8 cellular contexts compared by ENCODE assay signal in the genomic region with DNA sequence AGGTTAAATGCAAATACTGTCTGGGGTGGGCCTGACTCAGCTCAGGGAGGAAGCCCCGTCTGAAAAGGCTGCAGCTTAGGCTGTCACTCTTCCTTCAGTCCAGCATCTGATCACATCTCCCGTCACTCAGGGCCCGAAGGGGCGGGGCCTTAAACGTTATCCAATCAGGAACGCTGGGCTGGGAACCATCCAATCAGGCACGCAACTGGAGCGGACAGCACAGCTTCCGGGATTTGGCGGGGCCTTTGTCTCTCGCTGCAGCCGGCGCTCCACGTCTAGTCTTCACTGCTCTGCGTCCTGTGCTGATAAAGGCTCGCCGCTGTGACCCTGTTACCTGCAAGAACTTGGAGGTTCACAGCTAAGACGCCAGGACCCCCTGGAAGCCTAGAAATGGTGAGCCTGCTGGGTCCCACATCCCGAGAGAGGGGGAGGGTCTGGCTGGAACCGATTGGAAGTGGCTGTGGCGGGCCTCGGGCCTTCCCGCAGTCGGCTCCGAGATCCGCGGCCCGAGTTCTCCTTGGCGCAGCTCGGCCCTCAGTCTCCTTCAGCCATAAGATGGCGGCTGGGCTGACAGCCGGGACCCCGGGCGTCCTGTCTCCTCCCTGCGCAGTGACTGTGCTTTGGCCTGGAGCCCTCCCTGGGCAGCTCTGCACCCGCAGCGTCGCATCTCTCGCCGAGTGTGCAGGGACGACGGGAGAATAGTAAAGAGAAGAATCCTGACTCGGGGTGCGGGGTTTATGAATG. TPM values are rescaled to one million over a fixed set of nuclear protein-coding genes. Genes with fewer than 3 reads are reported as not detected.
DNase-seq lines count a peak whose midpoint lies in the region; ATAC-seq and TF ChIP-seq lines count a peak whose summit lies in the region.

A gene (plus strand): TSS at position 248 of the 744 bp plus-strand sequence. CDS start 143 bp downstream, at position 391.

- H3K27ac ChIP-seq in KMS-11 (peak within 1 kb of the TSS; percentile 92), Peyer's patch (peak within 1 kb of the TSS; percentile 82 to 88 (median 87)), esophagus muscularis mucosa (replicated peaks in 1 of 4) (peak within 1 kb of the TSS; percentile 84 to 94 (median 85)), muscle layer of duodenum (ENCODE audit: low read length) (peak within 1 kb of the TSS; percentile 79)

- H3K79me2 ChIP-seq in KMS-11 (ENCODE audit: insufficient read depth, low read depth) = peaks cover 51% of the 10 kb centered on the region

- H3K9me3 ChIP-seq in Peyer's patch = no peaks in the 10 kb centered on the region
- H3K9me3 ChIP-seq in esophagus muscularis mucosa = no peaks in the 10 kb centered on the region
- H3K9me3 ChIP-seq in muscle layer of duodenum (ENCODE audit: control insufficient read depth in 1 of 2, low read length in 2 of 2) = no peaks in the 10 kb centered on the region

- no peak for TF ChIP-seq EP300 in esophagus muscularis mucosa (IDR thresholded peaks at IDR 0.05)

- H3K36me3 ChIP-seq in KMS-11 (ENCODE audit: insufficient read depth) (peaks cover 16% of the 10 kb centered on the region; the same call in 1 of the 2 replicates), Peyer's patch (peaks cover 0 to 10% (median 0%) of the 10 kb centered on the region in 3 donors), esophagus muscularis mucosa (peaks cover 0 to 11% (median 5%) of the 10 kb centered on the region in 4 donors), muscle layer of duodenum (ENCODE audit: control insufficient read depth in 1 of 2, insufficient read depth in 2 of 2, low read length in 2 of 2) (no peaks in the 10 kb centered on the region)

- H3K4me1 Mint-ChIP-seq in activated T-cell treated with anti-CD3 and anti-CD28 coated beads, Interleukin-2, amount 50 U/mL, for 72 hours (ENCODE audit: low read depth) = peaks cover 31% of the 10 kb centered on the region

- peak; percentile 99 for ATAC-seq in GM21737 (IDR thresholded peaks at IDR 0.05; ENCODE audit: unreplicated experiment)
- ATAC-seq in activated T-cell treated with anti-CD3 and anti-CD28 coated beads, Interleukin-2, amount 50 U/mL, for 72 hours (replicated peaks in 1 of 2) = peak; percentile 98 to 99

- H3K4me2 ChIP-seq in KMS-11 = peak within 1 kb of the TSS; percentile 97

- peak within 1 kb of the TSS; percentile 72 for H2AFZ ChIP-seq in KMS-11 (ENCODE audit: low read depth)

- intact Hi-C loops in esophagus muscularis mucosa (cut with DNase I) = no loop called here

- no peaks in the 10 kb centered on the region for H3K27me3 Mint-ChIP-seq in activated T-cell treated with anti-CD3 and anti-CD28 coated beads, Interleukin-2, amount 50 U/mL, for 72 hours (ENCODE audit: low read depth)

- H3K4me1 ChIP-seq in KMS-11 (ENCODE audit: low read depth, poor library complexity, severe bottlenecking) (peaks cover 26% of the 10 kb centered on the region), Peyer's patch (peaks cover 0 to 18% (median 2%) of the 10 kb centered on the region in 4 donors), esophagus muscularis mucosa (peaks cover 15 to 27% (median 24%) of the 10 kb centered on the region in 4 donors), muscle layer of duodenum (ENCODE audit: control insufficient read depth in 1 of 2, insufficient read depth in 2 of 2, low read length in 2 of 2) (peaks cover 6 to 17% of the 10 kb centered on the region in 2 donors)

- peak within 1 kb of the TSS; percentile 53 for H3K4me3 ChIP-seq in KMS-11 (IDR thresholded peaks at IDR 0.05; ENCODE audit: insufficient read depth, low read depth, low read length)
- H3K4me3 ChIP-seq in Peyer's patch = peak within 1 kb of the TSS; percentile 74 to 89 (median 84)
- peak within 1 kb of the TSS; percentile 78 to 91 (median 88) for H3K4me3 ChIP-seq in esophagus muscularis mucosa
- H3K4me3 ChIP-seq in muscle layer of duodenum (ENCODE audit: low read depth in 1 of 2, low read length in 2 of 2) = peak within 1 kb of the TSS; percentile 84 to 98

- 0% methylated on average over 21 of the region's 44 CpGs for WGBS in esophagus muscularis mucosa

- DNase-seq in DMS53 treated with DMSO at 0.1 percent for 48 hours (lab: John Stamatoyannopoulos, UW; ENCODE audit: unreplicated experiment) = peak; percentile 99
- peak; percentile 98 to 100 (median 100) for DNase-seq in Peyer's patch
- DNase-seq in activated T-cell treated with anti-CD3 and anti-CD28 coated beads, Interleukin-2, amount 50 U/mL, for 72 hours = peak; percentile 96 to 97
- DNase-seq in esophagus muscularis mucosa (ENCODE audit: extremely low spot score) = peak; percentile 99
- peak; percentile 90 to 92 for DNase-seq in stimulated activated CD8-positive, alpha-beta memory T cell treated with anti-CD3 and anti-CD28 coated beads, Interleukin-7, amount 100 ng/mL, for 4 hours (ENCODE audit: low read depth in 2 of 2)

- peak within 1 kb of the TSS; percentile 96 to 99 for H3K4me3 Mint-ChIP-seq in activated T-cell treated with anti-CD3 and anti-CD28 coated beads, Interleukin-2, amount 50 U/mL, for 72 hours

- H3K27me3 ChIP-seq in KMS-11 (ENCODE audit: insufficient read depth, low read depth) (no peaks in the 10 kb centered on the region), Peyer's patch (no peaks in the 10 kb centered on the region), esophagus muscularis mucosa (no peaks in the 10 kb centered on the region), muscle layer of duodenum (ENCODE audit: low read depth, low read length) (no peaks in the 10 kb centered on the region)

- H3K27ac Mint-ChIP-seq in activated T-cell treated with anti-CD3 and anti-CD28 coated beads, Interleukin-2, amount 50 U/mL, for 72 hours = peak within 1 kb of the TSS; percentile 94

- H3K36me3 Mint-ChIP-seq in activated T-cell treated with anti-CD3 and anti-CD28 coated beads, Interleukin-2, amount 50 U/mL, for 72 hours (ENCODE audit: insufficient read depth in 2 of 2) = peaks cover 2 to 16% of the 10 kb centered on the region in 2 donors

- peak; percentile 93 to 98 for TF ChIP-seq POLR2A in Peyer's patch (IDR thresholded peaks at IDR 0.05)
- TF ChIP-seq POLR2A in esophagus muscularis mucosa (IDR thresholded peaks at IDR 0.05; ENCODE audit: low read depth) = peak; percentile 58

- no peaks in the 10 kb centered on the region for H4K20me1 ChIP-seq in KMS-11 (ENCODE audit: insufficient read depth)

- peak within 1 kb of the TSS; percentile 96 for H3K9ac ChIP-seq in KMS-11

- no peaks in the 10 kb centered on the region for H3K9me3 Mint-ChIP-seq in activated T-cell treated with anti-CD3 and anti-CD28 coated beads, Interleukin-2, amount 50 U/mL, for 72 hours

- TF ChIP-seq CTCF in KMS-11 (conservative IDR thresholded peaks at IDR 0.05; ENCODE audit: low read depth, low read length) = no peak
- TF ChIP-seq CTCF in Peyer's patch (IDR thresholded peaks at IDR 0.05) = no peak
- no peak for TF ChIP-seq CTCF in esophagus muscularis mucosa (IDR thresholded peaks at IDR 0.05)

RNA-seq across cellular contexts. Expression of the gene that starts here (rescaled TPM):
- total RNA-seq in Peyer's patch (10 to 100 TPM in 1 of 4 donors, 1 to 10 TPM in 3; 4.9 to 15.7 (median 7.0) TPM), esophagus muscularis mucosa (1 to 10 TPM; 3.2 to 5.1 (median 3.7) TPM)
- total RNA-seq in activated T-cell treated with anti-CD3 and anti-CD28 coated beads, Interleukin-2, amount 50 U/mL, for 72 hours = 10 to 100 TPM; 16.8 to 21.5 TPM

Comparison
In these comparisons a context has a peak if more than half of its experiments do, and no peak if none do; other contexts are left out.
1. Peak in every context shown above with its lines: DNase-seq, ATAC-seq, H3K4me3 ChIP-seq and H3K27ac ChIP-seq.